1 cellular context compared by ENCODE assay signal in genomic region chr3:184540777-184541681, GRCh38.
A peak's percentile ranks its signal among the peaks of the same experiment; 100 is the strongest.
TF ChIP-seq lines count a peak whose summit lies in the region.

No MANE protein-coding gene starts in this region.

TF ChIP-seq in Ishikawa, 13 proteins besides CTCF, POLR2A, EP300 and RAD21 (continued from another document):
- 0 out of 2 replicates have a peak, but pooled peaks have one; percentile 27 for TF ChIP-seq MAX (IDR thresholded peaks at IDR 0.05)
- TF ChIP-seq CREB1 (IDR thresholded peaks at IDR 0.05; ENCODE audit: low read depth) = no peak
